Comparison of ENCODE assay signal across 38 cellular contexts in genomic region chr6:34451192-34451591, GRCh38. TPM values are rescaled to one million over a fixed set of nuclear protein-coding genes. Genes with fewer than 3 reads are reported as not detected.
"Had no signal": no experiment of that assay in that cellular context is flagged by ENCODE, and none has a peak within 500 bp of the region (broad histone marks: within the 10 kb centered on the region; RNA-seq: fewer than 3 reads in every experiment).

No MANE protein-coding gene starts in this region.

- H3K27me3 ChIP-seq: MG63 had no signal

- H3K9me3 ChIP-seq: MG63 had no signal

- H3K4me3 ChIP-seq: MG63 had no signal

- DNase-seq: Karpas-422, Kasumi-1, MG63, MM.1S, MV-4-11, NCI-H1048, NCI-H1092, NCI-H1092 treated with DMSO at 0.1 percent for 48 hours, NCI-H1105, NCI-H1105 treated with DMSO at 0.1 percent for 48 hours, NCI-H1417, NCI-H1417 treated with DMSO at 0.1 percent for 48 hours, NCI-H1436, NCI-H1436 treated with DMSO at 0.1 percent for 48 hours, NCI-H146, NCI-H1694, NCI-H1694 treated with DMSO at 0.1 percent for 48 hours, NCI-H187, NCI-H187 treated with DMSO at 0.1 percent for 48 hours, NCI-H1930, NCI-H2029, NCI-H2029 treated with DMSO at 0.1 percent for 48 hours, NCI-H2081, NCI-H2081 treated with DMSO at 0.1 percent for 48 hours, NCI-H2107, NCI-H2171, NCI-H2171 treated with DMSO at 0.1 percent for 48 hours, NCI-H2227 treated with DMSO at 0.1 percent for 48 hours, NCI-H226, NCI-H345, NCI-H446, NCI-H446 treated with DMSO at 0.1 percent for 48 hours, NCI-H510A, NCI-H510A treated with DMSO at 0.1 percent for 48 hours, NCI-H524, NCI-H524 treated with DMSO at 0.1 percent for 48 hours had no signal

- H3K36me3 ChIP-seq: MG63 had no signal

RNA-seq across cellular contexts. Expression of gene PACSIN1, which starts 14.7 kb away (rescaled TPM):
- total RNA-seq: LHCN-M2, MCF 10A had no signal
